ENCODE assay signal across 8 cellular contexts in the genomic region with DNA sequence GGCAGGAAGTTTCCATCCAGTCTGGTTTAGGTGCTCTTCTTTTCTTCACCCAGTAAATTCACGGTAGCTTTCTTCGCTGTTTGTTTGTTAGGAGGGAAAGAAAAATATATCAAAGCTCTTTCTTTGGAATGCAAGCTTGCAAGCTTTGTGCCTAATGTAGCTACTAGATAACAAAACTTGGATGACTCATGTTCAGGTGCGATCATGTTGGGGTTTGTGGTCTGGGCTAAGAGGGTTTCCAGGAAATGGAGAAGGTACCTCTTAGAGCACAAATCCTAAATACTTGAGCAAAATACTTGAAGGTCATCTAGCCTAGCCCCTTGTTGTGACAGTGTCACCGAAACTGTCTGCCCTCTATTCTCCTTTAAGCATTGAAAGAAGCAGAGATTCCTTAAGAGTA.
DNase-seq lines count a peak whose midpoint lies in the region; ATAC-seq lines count a peak whose summit lies in the region.

No MANE protein-coding gene starts in this region.

- H3K4me3 Mint-ChIP-seq in stimulated activated naive CD8-positive, alpha-beta T cell treated with anti-CD3 and anti-CD28 coated beads, Interleukin-15, Interleukin-2, amounts not matched to agents 100 ng/mL and 50 ng/mL, for 24 hours = peak overlapping the region; percentile 39

- peaks cover 30% of the 10 kb centered on the region for H3K4me1 Mint-ChIP-seq in stimulated activated naive CD8-positive, alpha-beta T cell treated with anti-CD3 and anti-CD28 coated beads, Interleukin-15, Interleukin-2, amounts not matched to agents 100 ng/mL and 50 ng/mL, for 24 hours (ENCODE audit: low read depth)

- DNase-seq in activated naive CD4-positive, alpha-beta T cell treated with Interleukin-2 at 50 U/mL for 16 hours = peak; percentile 60
- no peak for DNase-seq in activated naive CD4-positive, alpha-beta T cell (lab: John Stamatoyannopoulos, UW)
- peak; percentile 32 for DNase-seq in activated CD4-positive, alpha-beta T cell treated with anti-CD3 and anti-CD28 coated beads, Interleukin-2, amount 50 U/mL, for 1 hour
- DNase-seq in glomerular visceral epithelial cell (ENCODE audit: extremely low spot score) (peak; percentile 36), NCI-H2196 treated with DMSO at 0.1 percent for 48 hours (lab: John Stamatoyannopoulos, UW; ENCODE audit: unreplicated experiment) (no peak), Ammon's horn (ENCODE audit: low spot score) (no peak)

- peak overlapping the region; percentile 83 for H3K27ac Mint-ChIP-seq in stimulated activated naive CD8-positive, alpha-beta T cell treated with anti-CD3 and anti-CD28 coated beads, Interleukin-15, Interleukin-2, amounts not matched to agents 100 ng/mL and 50 ng/mL, for 24 hours

- H3K36me3 Mint-ChIP-seq in stimulated activated naive CD8-positive, alpha-beta T cell treated with anti-CD3 and anti-CD28 coated beads, Interleukin-15, Interleukin-2, amounts not matched to agents 100 ng/mL and 50 ng/mL, for 24 hours (ENCODE audit: low read depth) = peaks cover 47% of the 10 kb centered on the region

- no peaks in the 10 kb centered on the region for H3K9me3 Mint-ChIP-seq in stimulated activated naive CD8-positive, alpha-beta T cell treated with anti-CD3 and anti-CD28 coated beads, Interleukin-15, Interleukin-2, amounts not matched to agents 100 ng/mL and 50 ng/mL, for 24 hours

- H3K27me3 Mint-ChIP-seq in stimulated activated naive CD8-positive, alpha-beta T cell treated with anti-CD3 and anti-CD28 coated beads, Interleukin-15, Interleukin-2, amounts not matched to agents 100 ng/mL and 50 ng/mL, for 24 hours = no peaks in the 10 kb centered on the region

- no peak for ATAC-seq in GM18519 (IDR thresholded peaks at IDR 0.05; ENCODE audit: low FRiP score, unreplicated experiment)

Comparison
In these comparisons a context has a peak if more than half of its experiments do, and no peak if none do; other contexts are left out.
1. DNase-seq: peak in activated naive CD4-positive, alpha-beta T cell treated with Interleukin-2 at 50 U/mL for 16 hours (single experiment), activated CD4-positive, alpha-beta T cell treated with anti-CD3 and anti-CD28 coated beads, Interleukin-2, amount 50 U/mL, for 1 hour (single experiment) and glomerular visceral epithelial cell (single experiment); none in activated naive CD4-positive, alpha-beta T cell (0 of 4), NCI-H2196 treated with DMSO at 0.1 percent for 48 hours (single experiment) and Ammon's horn (single experiment).